ENCODE assay signal across 12 cellular contexts in genomic region chr3:30354972-30355371, GRCh38.
DNase-seq lines count a peak whose midpoint lies in the region; ATAC-seq and TF ChIP-seq lines count a peak whose summit lies in the region.
"Had no signal": no experiment of that assay in that cellular context is flagged by ENCODE, and none has a peak within 500 bp of the region (broad histone marks: within the 10 kb centered on the region; RNA-seq: fewer than 3 reads in every experiment).

No MANE protein-coding gene starts in this region.

- ATAC-seq in Panc1 (no peak), GM18502 (IDR thresholded peaks at IDR 0.05; ENCODE audit: poor library complexity, unreplicated experiment) (no peak)
- ATAC-seq in naive thymus-derived CD4-positive, alpha-beta T cell, result no peak
- ATAC-seq in activated CD8-positive, alpha-beta T cell treated with anti-CD3 and anti-CD28 coated beads, Interleukin-2, amount 10 ng/mL, durations not matched to agents 7 days and 5 days, result no peak

- H3K27me3 ChIP-seq in CD4-positive, alpha-beta memory T cell (ENCODE audit: insufficient read depth, low read length), result no peaks in the 10 kb centered on the region
- H3K27me3 ChIP-seq in Panc1 (ENCODE audit: control insufficient read depth, insufficient read depth, low read length), result no peaks in the 10 kb centered on the region
- H3K27me3 ChIP-seq in naive thymus-derived CD4-positive, alpha-beta T cell (ENCODE audit: control insufficient read depth in 2 of 2, insufficient read depth in 2 of 2, low read length in 2 of 2), result no peaks in the 10 kb centered on the region

- DNase-seq in CD4-positive, alpha-beta memory T cell, result no peak
- DNase-seq in NCI-H1092 (lab: John Stamatoyannopoulos, UW) (peak; percentile 72), Panc1 (ENCODE audit: low read depth, low spot score) (no peak), mucosa of gallbladder (ENCODE audit: low spot score) (no peak)
- peak in 4 of 9 donors; percentile 22 to 51 (median 36) for DNase-seq in naive thymus-derived CD4-positive, alpha-beta T cell
- no peak for DNase-seq in activated CD8-positive, alpha-beta T cell treated with anti-CD3 and anti-CD28 coated beads, Interleukin-2, amount 10 ng/mL, durations not matched to agents 7 days and 5 days
- DNase-seq in stimulated activated naive CD4-positive, alpha-beta T cell treated with Interleukin-2 at 50 U/mL for 16 hours (lab: John Stamatoyannopoulos, UW), result no peak
- DNase-seq: activated CD4-positive, alpha-beta memory T cell treated with anti-CD3 and anti-CD28 coated beads, Interleukin-2, amount 10 ng/mL, durations not matched to agents 7 days and 5 days; cortex of kidney; occipital lobe had no signal

- intact Hi-C loops in CD4-positive, alpha-beta memory T cell (cut with micrococcal nuclease), result loop anchor here (2.0 kb wide), 1 partner anchor 250 kb away; no protein-coding TSS in a partner anchor
- intact Hi-C loops in Panc1 (cut with micrococcal nuclease; ENCODE audit: unreplicated experiment), result no loop called here
- intact Hi-C loops in naive thymus-derived CD4-positive, alpha-beta T cell (cut with micrococcal nuclease), result loop anchor here (1.0 to 10.0 kb wide), 16 partner anchors 8 to 1750 kb away; partner anchors contain the start of genes STT3B (in 2 of the 2), GPD1L (in 1 of the 2) and TGFBR2 (in 1 of the 2)

- H3K27ac Mint-ChIP-seq in CD4-positive, alpha-beta memory T cell, result peak overlapping the region in 1 of 7 donors; percentile 74
- peak overlapping the region in 8 of 9 donors; percentile 23 to 96 (median 90) for H3K27ac Mint-ChIP-seq in naive thymus-derived CD4-positive, alpha-beta T cell
- no peak overlapping the region for H3K27ac Mint-ChIP-seq in activated CD8-positive, alpha-beta T cell treated with anti-CD3 and anti-CD28 coated beads, Interleukin-2, amount 10 ng/mL, durations not matched to agents 7 days and 5 days

- in situ Hi-C loops in Panc1 (cut with HindIII; ENCODE audit: low pct_unique_long_range_greater_than_20kb, low sequenced_read_pairs), result no loop called here

- no peak overlapping the region for H3K27ac ChIP-seq in CD4-positive, alpha-beta memory T cell (ENCODE audit: low read depth, low read length)
- peak overlapping the region; percentile 54 for H3K27ac ChIP-seq in Panc1 (ENCODE audit: low read length)
- no peak overlapping the region for H3K27ac ChIP-seq in naive thymus-derived CD4-positive, alpha-beta T cell (ENCODE audit: low read depth, low read length)

- H3K4me1 Mint-ChIP-seq in CD4-positive, alpha-beta memory T cell, result peaks cover 43 to 69% (median 55%) of the 10 kb centered on the region in 4 donors
- H3K4me1 Mint-ChIP-seq in naive thymus-derived CD4-positive, alpha-beta T cell, result peaks cover 44 to 93% (median 78%) of the 10 kb centered on the region in 7 donors
- peaks cover 55% of the 10 kb centered on the region for H3K4me1 Mint-ChIP-seq in activated CD8-positive, alpha-beta T cell treated with anti-CD3 and anti-CD28 coated beads, Interleukin-2, amount 10 ng/mL, durations not matched to agents 7 days and 5 days (ENCODE audit: low read depth)

- H3K4me3 ChIP-seq in CD4-positive, alpha-beta memory T cell (ENCODE audit: low read length in 2 of 2), result no peak overlapping the region
- no peak overlapping the region for H3K4me3 ChIP-seq in Panc1 (ENCODE audit: low read depth in 2 of 2, low read length in 2 of 2)
- no peak overlapping the region for H3K4me3 ChIP-seq in naive thymus-derived CD4-positive, alpha-beta T cell (ENCODE audit: low read length)

- H3K9me3 ChIP-seq in CD4-positive, alpha-beta memory T cell (ENCODE audit: control insufficient read depth in 1 of 2, low read length in 2 of 2), result no peaks in the 10 kb centered on the region
- no peaks in the 10 kb centered on the region for H3K9me3 ChIP-seq in Panc1 (ENCODE audit: control insufficient read depth, insufficient read depth, low read depth, low read length)
- no peaks in the 10 kb centered on the region for H3K9me3 ChIP-seq in naive thymus-derived CD4-positive, alpha-beta T cell (ENCODE audit: control insufficient read depth in 2 of 3, low read length in 3 of 3)

- CTCF ChIA-PET in CD4-positive, alpha-beta memory T cell (lab: Charles Lee; ENCODE audit: partially characterized antibody), result interaction anchor here (1.2 to 2.1 kb wide), 4 partner anchors 14 to 320 kb away, joined by 3 to 12 read pairs (median 4); no protein-coding TSS in a partner anchor
- CTCF ChIA-PET in Panc1 (lab: Charles Lee), result no interaction called here
- CTCF ChIA-PET in naive thymus-derived CD4-positive, alpha-beta T cell (lab: Charles Lee), result no interaction called here
- CTCF ChIA-PET in activated CD8-positive, alpha-beta T cell treated with anti-CD3 and anti-CD28 coated beads, Interleukin-2, amount 10 ng/mL, durations not matched to agents 7 days and 5 days (lab: Charles Lee), result interaction anchor here (0.7 to 1.8 kb wide), 6 partner anchors 9 to 397 kb away, joined by 3 to 7 read pairs (median 4); no protein-coding TSS in a partner anchor

- POLR2A ChIA-PET in CD4-positive, alpha-beta memory T cell (lab: Charles Lee; ENCODE audit: partially characterized antibody), result interaction anchor here (1.5 to 2.5 kb wide), 5 partner anchors 251 to 304 kb away, joined by 3 to 11 read pairs (median 5); partner anchors contain the start of gene TGFBR2
- POLR2A ChIA-PET in Panc1 (lab: Charles Lee), result no interaction called here
- POLR2A ChIA-PET in naive thymus-derived CD4-positive, alpha-beta T cell (lab: Charles Lee), result interaction anchor here (1.0 to 2.4 kb wide), 5 partner anchors 11 to 262 kb away, joined by 3 to 12 read pairs (median 5); partner anchors contain the start of gene TGFBR2
- POLR2A ChIA-PET in activated CD8-positive, alpha-beta T cell treated with anti-CD3 and anti-CD28 coated beads, Interleukin-2, amount 10 ng/mL, durations not matched to agents 7 days and 5 days (lab: Charles Lee), result interaction anchor here (1.7 kb wide), 1 partner anchor 251 kb away, joined by 5 read pairs; the partner anchor contains the start of gene TGFBR2

- H3K27me3 Mint-ChIP-seq in CD4-positive, alpha-beta memory T cell, result peaks cover 2 to 5% of the 10 kb centered on the region in 2 donors
- H3K27me3 Mint-ChIP-seq in naive thymus-derived CD4-positive, alpha-beta T cell, result peaks cover 0 to 51% (median 0%) of the 10 kb centered on the region in 5 donors
- peaks cover 4% of the 10 kb centered on the region for H3K27me3 Mint-ChIP-seq in activated CD8-positive, alpha-beta T cell treated with anti-CD3 and anti-CD28 coated beads, Interleukin-2, amount 10 ng/mL, durations not matched to agents 7 days and 5 days (ENCODE audit: low read depth)

- H3K36me3 Mint-ChIP-seq in CD4-positive, alpha-beta memory T cell, result no peaks in the 10 kb centered on the region
- peaks cover 0 to 12% (median 0%) of the 10 kb centered on the region in 5 donors for H3K36me3 Mint-ChIP-seq in naive thymus-derived CD4-positive, alpha-beta T cell
- H3K36me3 Mint-ChIP-seq in activated CD8-positive, alpha-beta T cell treated with anti-CD3 and anti-CD28 coated beads, Interleukin-2, amount 10 ng/mL, durations not matched to agents 7 days and 5 days (ENCODE audit: low read depth), result peaks cover 13% of the 10 kb centered on the region

- H3K4me1 ChIP-seq in CD4-positive, alpha-beta memory T cell (ENCODE audit: insufficient read depth, low read length), result peaks cover 59% of the 10 kb centered on the region
- H3K4me1 ChIP-seq in Panc1 (ENCODE audit: control insufficient read depth, insufficient read depth, low read length), result peaks cover 4% of the 10 kb centered on the region
- H3K4me1 ChIP-seq in naive thymus-derived CD4-positive, alpha-beta T cell (ENCODE audit: control insufficient read depth in 2 of 2, insufficient read depth in 2 of 2, low read length in 2 of 2), result peaks cover 38 to 55% of the 10 kb centered on the region in 2 donors

- no TSS peak for BruUV-seq in Panc1 (replicated peaks; lab: Mats Ljungman, UMichigan)

- TF ChIP-seq CTCF in Panc1 (IDR thresholded peaks at IDR 0.05), result no peak

- H3K36me3 ChIP-seq in CD4-positive, alpha-beta memory T cell (ENCODE audit: insufficient read depth, low read length), result no peaks in the 10 kb centered on the region
- no peaks in the 10 kb centered on the region for H3K36me3 ChIP-seq in Panc1 (ENCODE audit: control insufficient read depth, insufficient read depth, low read length)
- H3K36me3 ChIP-seq in naive thymus-derived CD4-positive, alpha-beta T cell (ENCODE audit: control insufficient read depth in 2 of 3, insufficient read depth in 3 of 3, low read length in 3 of 3), result no peaks in the 10 kb centered on the region

- H3K9me3 Mint-ChIP-seq in CD4-positive, alpha-beta memory T cell, result no peaks in the 10 kb centered on the region
- peaks cover 0 to 4% (median 0%) of the 10 kb centered on the region in 11 donors for H3K9me3 Mint-ChIP-seq in naive thymus-derived CD4-positive, alpha-beta T cell
- H3K9me3 Mint-ChIP-seq in activated CD8-positive, alpha-beta T cell treated with anti-CD3 and anti-CD28 coated beads, Interleukin-2, amount 10 ng/mL, durations not matched to agents 7 days and 5 days (ENCODE audit: insufficient read depth), result no peaks in the 10 kb centered on the region
- H3K9me3 Mint-ChIP-seq: activated CD4-positive, alpha-beta memory T cell treated with anti-CD3 and anti-CD28 coated beads, Interleukin-2, amount 10 ng/mL, durations not matched to agents 7 days and 5 days; IgD-negative memory B cell had no signal

- peak overlapping the region in 5 of 8 donors; percentile 41 to 81 (median 76) for H3K4me3 Mint-ChIP-seq in CD4-positive, alpha-beta memory T cell
- H3K4me3 Mint-ChIP-seq in naive thymus-derived CD4-positive, alpha-beta T cell, result peak overlapping the region; percentile 1 to 81 (median 67)
- no peak overlapping the region for H3K4me3 Mint-ChIP-seq in activated CD8-positive, alpha-beta T cell treated with anti-CD3 and anti-CD28 coated beads, Interleukin-2, amount 10 ng/mL, durations not matched to agents 7 days and 5 days
- H3K4me3 Mint-ChIP-seq: activated CD4-positive, alpha-beta memory T cell treated with anti-CD3 and anti-CD28 coated beads, Interleukin-2, amount 10 ng/mL, durations not matched to agents 7 days and 5 days had no signal

Comparison
In these comparisons a context has a peak if more than half of its experiments do, and no peak if none do; other contexts are left out.
1. CTCF ChIA-PET loops: an anchor here in CD4-positive, alpha-beta memory T cell (1.2 to 2.1 kb wide) and activated CD8-positive, alpha-beta T cell treated with anti-CD3 and anti-CD28 coated beads, Interleukin-2, amount 10 ng/mL, durations not matched to agents 7 days and 5 days (0.7 to 1.8 kb wide); none called in Panc1 and naive thymus-derived CD4-positive, alpha-beta T cell.